Comparison of ENCODE assay signal across 12 cellular contexts in genomic region chr12:15599266-15600037, GRCh38.
DNase-seq lines count a peak whose midpoint lies in the region; ATAC-seq, FAIRE-seq and TF ChIP-seq lines count a peak whose summit lies in the region.
"Had no signal": no experiment of that assay in that cellular context is flagged by ENCODE, and none has a peak within 500 bp of the region (broad histone marks: within the 10 kb centered on the region; RNA-seq: fewer than 3 reads in every experiment).

No MANE protein-coding gene starts in this region.

- peak; percentile 30 for ATAC-seq in lung (ENCODE audit: insufficient read depth, low FRiP score)

- H3K27ac ChIP-seq in AG04450 (ENCODE audit: low read depth, low read length) (no peak overlapping the region), lung (ENCODE audit: low read depth in 1 of 2, low read length in 1 of 2) (peak overlapping the region in 1 of 2 donors; percentile 37), kidney (ENCODE audit: low read depth in 2 of 2, low read length in 2 of 2) (peak overlapping the region in 1 of 2 donors; percentile 33), transverse colon (peak overlapping the region in 1 of 4 donors; percentile 5), vagina (no peak overlapping the region)

- POLR2A ChIA-PET in AG04450 (lab: Yijun Ruan, JAX) = interaction anchor here (1.1 kb wide), 1 partner anchor 190 kb away, joined by 4 read pairs; the partner anchor contains the start of gene EPS8

- H3K4me1 ChIP-seq in lung (ENCODE audit: control insufficient read depth in 2 of 2, insufficient read depth in 2 of 2, low read length in 2 of 2) = peaks cover 0 to 12% of the 10 kb centered on the region in 2 donors
- peaks cover 4 to 8% of the 10 kb centered on the region in 2 donors for H3K4me1 ChIP-seq in kidney (ENCODE audit: control insufficient read depth in 1 of 2, insufficient read depth in 1 of 2, low read depth in 1 of 2, low read length in 2 of 2)
- peaks cover 0 to 14% (median 5%) of the 10 kb centered on the region in 4 donors for H3K4me1 ChIP-seq in transverse colon
- H3K4me1 ChIP-seq in vagina = peaks cover 12% of the 10 kb centered on the region

- peak; percentile 32 for DNase-seq in AG04450 (ENCODE audit: low read depth, low spot score)
- DNase-seq in MG63 = peak; percentile 90
- peak; percentile 89 for DNase-seq in cerebellar cortex (ENCODE audit: low spot score)
- peak; percentile 64 for DNase-seq in lung (ENCODE audit: low spot score)
- no peak for DNase-seq in activated CD4-positive, CD25-positive, alpha-beta regulatory T cell (lab: John Stamatoyannopoulos, UW)
- no peak for DNase-seq in kidney
- no peak for DNase-seq in transverse colon
- DNase-seq in vagina (ENCODE audit: extremely low spot score in 2 of 2) = no peak
- DNase-seq: activated T-cell treated with anti-CD3 and anti-CD28 coated beads, Interleukin-2, amount 50 U/mL, for 48 hours; retina had no signal

- H3K4me3 ChIP-seq in AG04450 (ENCODE audit: low read depth, low read length) (no peak overlapping the region), MG63 (no peak overlapping the region), lung (no peak overlapping the region), kidney (ENCODE audit: low read length in 2 of 2) (no peak overlapping the region), transverse colon (no peak overlapping the region), vagina (no peak overlapping the region)
- H3K4me3 ChIP-seq: tibial nerve had no signal

- H3K27me3 ChIP-seq in AG04450 (ENCODE audit: control insufficient read depth, insufficient read depth, low read length) (no peaks in the 10 kb centered on the region), MG63 (no peaks in the 10 kb centered on the region), lung (ENCODE audit: control insufficient read depth, insufficient read depth) (no peaks in the 10 kb centered on the region), transverse colon (no peaks in the 10 kb centered on the region), vagina (no peaks in the 10 kb centered on the region)
- H3K27me3 ChIP-seq: tibial nerve had no signal

- WGBS in lung, 2 donors = 35 to 51% methylated on average over 4 of the region's 4 CpGs
- WGBS in transverse colon (ENCODE audit: low coverage in 1 of 2), 2 donors = 50 to 52% methylated on average over 1 to 4 of the region's 4 CpGs

- no peak for FAIRE-seq in kidney (lab: Jason Lieb, UNC)
- FAIRE-seq: frontal cortex had no signal

- intact Hi-C loops in kidney (cut with DNase I) (no loop called here), transverse colon (cut with DNase I; ENCODE audit: low total_unique reads) (no loop called here), vagina (cut with DNase I) (no loop called here)

- TF ChIP-seq POLR2A in transverse colon (IDR thresholded peaks at IDR 0.05) (no peak), vagina (IDR thresholded peaks at IDR 0.05) (no peak)

- no peak for TF ChIP-seq EP300 in transverse colon (IDR thresholded peaks at IDR 0.05; ENCODE audit: low read depth)

- no peak overlapping the region for H3K9ac ChIP-seq in kidney (ENCODE audit: low read length in 2 of 2)

- TF ChIP-seq CTCF in AG04450 (IDR thresholded peaks at IDR 0.05; ENCODE audit: low read depth, low read length) = no peak
- TF ChIP-seq CTCF in lung (IDR thresholded peaks at IDR 0.05; ENCODE audit: control extremely low read depth, extremely low read depth) = no peak
- no peak for TF ChIP-seq CTCF in kidney (IDR thresholded peaks at IDR 0.05; ENCODE audit: borderline replicate concordance, extremely low read depth, insufficient read depth)
- no peak for TF ChIP-seq CTCF in transverse colon (IDR thresholded peaks at IDR 0.05)
- TF ChIP-seq CTCF in vagina (IDR thresholded peaks at IDR 0.05) = no peak

- CTCF ChIA-PET in AG04450 (lab: Charles Lee) = interaction anchor here (0.7 to 1.4 kb wide), 3 partner anchors 9 to 114 kb away, joined by 3 to 7 read pairs (median 6); no protein-coding TSS in a partner anchor

- H3K36me3 ChIP-seq in MG63 (no peaks in the 10 kb centered on the region), lung (ENCODE audit: control insufficient read depth in 2 of 2, insufficient read depth in 2 of 2, low read length in 2 of 2) (no peaks in the 10 kb centered on the region), kidney (ENCODE audit: control insufficient read depth in 1 of 2, insufficient read depth in 2 of 2, low read length in 2 of 2) (no peaks in the 10 kb centered on the region), transverse colon (no peaks in the 10 kb centered on the region), vagina (no peaks in the 10 kb centered on the region)
- H3K36me3 ChIP-seq: tibial nerve had no signal

- H3K9me3 ChIP-seq in AG04450 (ENCODE audit: control insufficient read depth, insufficient read depth, low read length) = no peaks in the 10 kb centered on the region
- H3K9me3 ChIP-seq in MG63 = no peaks in the 10 kb centered on the region
- no peaks in the 10 kb centered on the region for H3K9me3 ChIP-seq in lung (ENCODE audit: control insufficient read depth in 2 of 2, insufficient read depth in 1 of 2, low read length in 1 of 2)
- no peaks in the 10 kb centered on the region for H3K9me3 ChIP-seq in kidney (ENCODE audit: control insufficient read depth in 1 of 2, low read length in 2 of 2)
- H3K9me3 ChIP-seq in transverse colon = no peaks in the 10 kb centered on the region
- no peaks in the 10 kb centered on the region for H3K9me3 ChIP-seq in vagina
- H3K9me3 ChIP-seq: tibial nerve had no signal

- in situ Hi-C loops in transverse colon (cut with MboI; ENCODE audit: low pct_ligation_motif_present in 1 of 4, low pct_unique_long_range_greater_than_20kb in 1 of 4, low sequenced_read_pairs in 3 of 4) = loop anchor here in 2 of 4 donors (5.0 kb wide), 1 partner anchor 258 kb away; no protein-coding TSS in a partner anchor

Comparison
In these comparisons a context has a peak if more than half of its experiments do, and no peak if none do; other contexts are left out.
1. DNase-seq: peak in AG04450 (single experiment), MG63 (single experiment), cerebellar cortex (single experiment) and lung (single experiment); none in activated CD4-positive, CD25-positive, alpha-beta regulatory T cell (0 of 4), kidney (single experiment), transverse colon (single experiment) and vagina (0 of 2).